23 cellular contexts compared by ENCODE assay signal in the genomic region with DNA sequence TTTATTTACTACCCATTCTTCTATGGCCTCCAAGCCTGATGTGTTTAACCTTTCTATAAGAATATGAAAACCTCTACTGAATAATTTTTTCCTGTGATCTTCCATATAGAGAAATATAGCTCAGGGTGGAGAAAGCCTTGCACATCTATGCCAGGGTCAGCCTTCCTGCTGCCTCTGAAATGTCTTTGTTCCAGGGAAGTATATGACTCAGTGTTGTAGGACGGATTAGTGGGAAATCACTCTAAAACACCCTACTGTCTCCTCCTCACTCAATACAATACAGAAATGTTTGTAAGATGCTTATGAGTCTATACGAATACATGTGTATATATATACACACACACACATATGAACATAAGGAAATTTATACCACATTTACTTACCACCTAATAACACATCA.
"Had no signal": no experiment of that assay in that cellular context is flagged by ENCODE, and none has a peak within 500 bp of the region (broad histone marks: within the 10 kb centered on the region; RNA-seq: fewer than 3 reads in every experiment).

No MANE protein-coding gene starts in this region.

- H3K36me3 ChIP-seq: colonic mucosa, gastrocnemius medialis, neutrophil, right lobe of liver, transverse colon had no signal

- DNase-seq: activated CD4-positive, alpha-beta T cell treated with anti-CD3 and anti-CD28 coated beads for 1 hour; activated CD4-positive, alpha-beta T cell treated with anti-CD3 and anti-CD28 coated beads, Interleukin-2, amount 50 U/mL, for 1 hour; activated CD8-positive, alpha-beta T cell treated with anti-CD3 and anti-CD28 coated beads for 36 hours; activated gamma-delta T cell treated with Interleukin-2 at 50 U/mL for 16 hours; activated naive CD4-positive, alpha-beta T cell treated with anti-CD3 and anti-CD28 coated beads, Interleukin-2, amount 50 U/mL, for 16 hours; activated T-cell treated with anti-CD3 and anti-CD28 coated beads, Interleukin-2, amount 50 U/mL, for 4 hours; amygdala; body of pancreas; colonic mucosa; effector CD8-positive, alpha-beta T cell; gastrocnemius medialis; left cardiac atrium; left ventricle myocardium superior; right lobe of liver; stimulated activated CD4-positive, alpha-beta T cell treated with anti-CD3 and anti-CD28 coated beads, Interleukin-2, amount 100 ng/mL, for 48 hours; stimulated activated naive CD8-positive, alpha-beta T cell treated with anti-CD3 and anti-CD28 coated beads, Interleukin-15, Interleukin-2, amounts not matched to agents 100 U/mL and 50 U/mL, for 24 hours; T-helper 2 cell; testis; transverse colon had no signal

- H3K9me3 ChIP-seq: body of pancreas, colonic mucosa, gastrocnemius medialis, neutrophil, right lobe of liver, testis, transverse colon had no signal

- H3K4me3 ChIP-seq: body of pancreas, colonic mucosa, gastrocnemius medialis, hepatocyte, right lobe of liver, testis, transverse colon had no signal

- H3K27me3 ChIP-seq: body of pancreas, colonic mucosa, gastrocnemius medialis, hepatocyte, neutrophil, right lobe of liver, testis, transverse colon had no signal

- ATAC-seq: activated CD8-positive, alpha-beta T cell treated with anti-CD3 and anti-CD28 coated beads for 36 hours; activated T-cell treated with anti-CD3 and anti-CD28 coated beads, Interleukin-2, amount 50 U/mL, for 4 hours; activated T-helper 17 cell treated with anti-CD3 and anti-CD28 coated beads, Interleukin-2, amount 50 U/mL, for 72 hours; body of pancreas; gastrocnemius medialis; left cardiac atrium; left ventricle myocardium superior; right lobe of liver; stimulated activated naive CD8-positive, alpha-beta T cell treated with anti-CD3 and anti-CD28 coated beads, Interleukin-15, Interleukin-2, amounts not matched to agents 100 U/mL and 50 U/mL, for 24 hours; WTC11 had no signal
